Comparison of ENCODE assay signal across 16 cellular contexts in genomic region chr6:134374486-134374885, GRCh38. TPM values are rescaled to one million over a fixed set of nuclear protein-coding genes. Genes with fewer than 3 reads are reported as not detected.
DNase-seq lines count a peak whose midpoint lies in the region; ATAC-seq, FAIRE-seq and TF ChIP-seq lines count a peak whose summit lies in the region.
"Had no signal": no experiment of that assay in that cellular context is flagged by ENCODE, and none has a peak within 500 bp of the region (broad histone marks: within the 10 kb centered on the region; RNA-seq: fewer than 3 reads in every experiment).

No MANE protein-coding gene starts in this region.

- peaks cover 20 to 39% of the 10 kb centered on the region in 2 donors for H3K4me1 ChIP-seq in thoracic aorta (ENCODE audit: control insufficient read depth in 1 of 2, low read depth in 2 of 2)

- FAIRE-seq in HTR-8/SVneo (lab: Jason Lieb, UNC) = no peak
- FAIRE-seq: kidney had no signal

- peak overlapping the region; percentile 41 for H3K27ac Mint-ChIP-seq in activated naive CD8-positive, alpha-beta T cell
- H3K27ac Mint-ChIP-seq in activated naive CD8-positive, alpha-beta T cell treated with anti-CD3 and anti-CD28 coated beads for 36 hours = no peak overlapping the region
- H3K27ac Mint-ChIP-seq in activated T-helper 17 cell treated with anti-CD3 and anti-CD28 coated beads, Interleukin-2, amount 50 U/mL, for 72 hours = peak overlapping the region; percentile 67

- no peak overlapping the region for H3K4me3 Mint-ChIP-seq in activated naive CD8-positive, alpha-beta T cell
- H3K4me3 Mint-ChIP-seq in activated naive CD8-positive, alpha-beta T cell treated with anti-CD3 and anti-CD28 coated beads for 36 hours = no peak overlapping the region
- peak overlapping the region; percentile 65 for H3K4me3 Mint-ChIP-seq in activated T-helper 17 cell treated with anti-CD3 and anti-CD28 coated beads, Interleukin-2, amount 50 U/mL, for 72 hours
- H3K4me3 Mint-ChIP-seq in activated T-cell treated with anti-CD3 and anti-CD28 coated beads, Interleukin-2, amount 50 U/mL, for 4 hours = no peak overlapping the region

- H3K36me3 ChIP-seq in thoracic aorta = no peaks in the 10 kb centered on the region
- H3K36me3 ChIP-seq: colonic mucosa, gastroesophageal sphincter, sigmoid colon, tibial nerve had no signal

- H3K27ac ChIP-seq in thoracic aorta = peak overlapping the region; percentile 25 to 73

- TF ChIP-seq CTCF in fibroblast of mammary gland (conservative IDR thresholded peaks at IDR 0.05; ENCODE audit: control insufficient read depth, insufficient read depth, low read depth, low read length) = no peak
- no peak for TF ChIP-seq CTCF in thoracic aorta (IDR thresholded peaks at IDR 0.05)

- H3K4me3 ChIP-seq in fibroblast of mammary gland (ENCODE audit: control insufficient read depth, low read depth, low read length) (no peak overlapping the region), thoracic aorta (no peak overlapping the region)
- H3K4me3 ChIP-seq: colonic mucosa, gastroesophageal sphincter, sigmoid colon, tibial nerve had no signal

- H3K27me3 ChIP-seq in thoracic aorta (replicated peaks; ENCODE audit: insufficient read depth) = no peaks in the 10 kb centered on the region
- H3K27me3 ChIP-seq: colonic mucosa, gastroesophageal sphincter, sigmoid colon, tibial nerve had no signal

- no peak for ATAC-seq in activated T-helper 17 cell treated with anti-CD3 and anti-CD28 coated beads, Interleukin-2, amount 50 U/mL, for 72 hours (replicated peaks)
- ATAC-seq in thoracic aorta (ENCODE audit: insufficient number of reproducible peaks, low FRiP score, low read depth) = peak; percentile 27
- ATAC-seq in activated T-cell treated with anti-CD3 and anti-CD28 coated beads, Interleukin-2, amount 50 U/mL, for 4 hours = no peak
- ATAC-seq: gastroesophageal sphincter had no signal

- H3K4me1 Mint-ChIP-seq in activated naive CD8-positive, alpha-beta T cell (ENCODE audit: low read depth) = peaks cover 50% of the 10 kb centered on the region
- H3K4me1 Mint-ChIP-seq in activated naive CD8-positive, alpha-beta T cell treated with anti-CD3 and anti-CD28 coated beads for 36 hours = peaks cover 39% of the 10 kb centered on the region
- H3K4me1 Mint-ChIP-seq in activated T-helper 17 cell treated with anti-CD3 and anti-CD28 coated beads, Interleukin-2, amount 50 U/mL, for 72 hours = peaks cover 37% of the 10 kb centered on the region
- peaks cover 31% of the 10 kb centered on the region for H3K4me1 Mint-ChIP-seq in activated T-cell treated with anti-CD3 and anti-CD28 coated beads, Interleukin-2, amount 50 U/mL, for 4 hours (ENCODE audit: low read depth)

- no peaks in the 10 kb centered on the region for H3K27me3 Mint-ChIP-seq in activated naive CD8-positive, alpha-beta T cell
- H3K27me3 Mint-ChIP-seq in activated naive CD8-positive, alpha-beta T cell treated with anti-CD3 and anti-CD28 coated beads for 36 hours = no peaks in the 10 kb centered on the region
- no peaks in the 10 kb centered on the region for H3K27me3 Mint-ChIP-seq in activated T-helper 17 cell treated with anti-CD3 and anti-CD28 coated beads, Interleukin-2, amount 50 U/mL, for 72 hours
- H3K27me3 Mint-ChIP-seq in activated T-cell treated with anti-CD3 and anti-CD28 coated beads, Interleukin-2, amount 50 U/mL, for 4 hours (ENCODE audit: low read depth) = no peaks in the 10 kb centered on the region

- H3K36me3 Mint-ChIP-seq in activated naive CD8-positive, alpha-beta T cell = peaks cover 4% of the 10 kb centered on the region
- peaks cover 1% of the 10 kb centered on the region for H3K36me3 Mint-ChIP-seq in activated naive CD8-positive, alpha-beta T cell treated with anti-CD3 and anti-CD28 coated beads for 36 hours
- H3K36me3 Mint-ChIP-seq in activated T-helper 17 cell treated with anti-CD3 and anti-CD28 coated beads, Interleukin-2, amount 50 U/mL, for 72 hours (ENCODE audit: low read depth) = no peaks in the 10 kb centered on the region
- no peaks in the 10 kb centered on the region for H3K36me3 Mint-ChIP-seq in activated T-cell treated with anti-CD3 and anti-CD28 coated beads, Interleukin-2, amount 50 U/mL, for 4 hours (ENCODE audit: insufficient read depth)

- H3K9me3 ChIP-seq in thoracic aorta = no peaks in the 10 kb centered on the region
- H3K9me3 ChIP-seq: colonic mucosa, gastroesophageal sphincter, sigmoid colon, tibial nerve had no signal

- DNase-seq in activated naive CD8-positive, alpha-beta T cell treated with anti-CD3 and anti-CD28 coated beads for 36 hours = no peak
- peak; percentile 71 for DNase-seq in fibroblast of mammary gland (ENCODE audit: low read depth)
- DNase-seq in thoracic aorta (ENCODE audit: low spot score) = peak; percentile 3
- no peak for DNase-seq in HTR-8/SVneo (ENCODE audit: insufficient read length, low spot score)
- DNase-seq in activated T-cell treated with anti-CD3 and anti-CD28 coated beads, Interleukin-2, amount 50 U/mL, for 4 hours = no peak
- DNase-seq in NCI-H69 (lab: John Stamatoyannopoulos, UW) = no peak
- DNase-seq: activated effector memory CD4-positive, alpha-beta T cell treated with Interleukin-2 at 50 U/mL for 16 hours; colonic mucosa; KG1; kidney; sigmoid colon; T-helper 2 cell had no signal

- H3K9me3 Mint-ChIP-seq in activated naive CD8-positive, alpha-beta T cell (ENCODE audit: low read depth) = no peaks in the 10 kb centered on the region
- peaks cover 4% of the 10 kb centered on the region for H3K9me3 Mint-ChIP-seq in activated naive CD8-positive, alpha-beta T cell treated with anti-CD3 and anti-CD28 coated beads for 36 hours
- H3K9me3 Mint-ChIP-seq in activated T-helper 17 cell treated with anti-CD3 and anti-CD28 coated beads, Interleukin-2, amount 50 U/mL, for 72 hours = peaks cover 6% of the 10 kb centered on the region
- no peaks in the 10 kb centered on the region for H3K9me3 Mint-ChIP-seq in activated T-cell treated with anti-CD3 and anti-CD28 coated beads, Interleukin-2, amount 50 U/mL, for 4 hours

RNA-seq across cellular contexts. Expression of gene SGK1, which starts 56.6 kb away (rescaled TPM):
- total RNA-seq in activated naive CD8-positive, alpha-beta T cell treated with anti-CD3 and anti-CD28 coated beads for 36 hours = 100 to 1,000 TPM; 129 to 141 TPM
- 10 to 100 TPM; 29.7 to 51.5 TPM for total RNA-seq in activated T-helper 17 cell treated with anti-CD3 and anti-CD28 coated beads, Interleukin-2, amount 50 U/mL, for 72 hours
- total RNA-seq in thoracic aorta = 10 to 100 TPM; 67.3 to 97.5 TPM
- 10 to 100 TPM; 26.4 to 40.4 (median 36.9) TPM for total RNA-seq in activated T-cell treated with anti-CD3 and anti-CD28 coated beads, Interleukin-2, amount 50 U/mL, for 4 hours

Comparison
In these comparisons a context has a peak if more than half of its experiments do, and no peak if none do; other contexts are left out.
1. DNase-seq: peak in fibroblast of mammary gland (single experiment) and thoracic aorta (single experiment); none in activated naive CD8-positive, alpha-beta T cell treated with anti-CD3 and anti-CD28 coated beads for 36 hours (single experiment), HTR-8/SVneo (single experiment), activated T-cell treated with anti-CD3 and anti-CD28 coated beads, Interleukin-2, amount 50 U/mL, for 4 hours (single experiment) and NCI-H69 (single experiment).